14 cellular contexts compared by ENCODE assay signal in the genomic region with DNA sequence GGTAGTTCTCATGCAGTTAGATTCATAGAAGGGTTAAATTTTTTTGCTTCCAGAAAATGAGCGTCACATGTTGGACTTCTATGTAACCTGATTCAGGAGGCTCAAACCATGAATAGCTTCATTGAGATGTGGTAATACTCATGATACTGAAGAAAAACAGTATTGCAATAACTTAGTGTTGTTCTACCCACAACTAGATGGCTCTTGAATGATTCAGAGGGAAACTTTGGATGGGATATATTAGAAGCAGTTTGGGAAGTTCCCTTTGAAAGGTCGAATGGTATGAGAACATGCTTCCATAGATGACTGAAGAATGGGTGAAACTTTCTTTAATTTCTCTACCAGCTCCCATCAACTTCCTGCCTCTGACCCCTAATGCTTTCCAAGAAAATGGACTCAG.
DNase-seq lines count a peak whose midpoint lies in the region; ATAC-seq and TF ChIP-seq lines count a peak whose summit lies in the region.
"Had no signal": no experiment of that assay in that cellular context is flagged by ENCODE, and none has a peak within 500 bp of the region (broad histone marks: within the 10 kb centered on the region; RNA-seq: fewer than 3 reads in every experiment).

No MANE protein-coding gene starts in this region.

- no TSS peak for BruUV-seq in PC-3 (replicated peaks; lab: Mats Ljungman, UMichigan)

- H2AFZ ChIP-seq in PC-3 (ENCODE audit: low read length) (no peak overlapping the region), osteoblast (ENCODE audit: low read length) (no peak overlapping the region)

- H3K4me3 ChIP-seq in PC-3 (ENCODE audit: low read length), result no peak overlapping the region
- no peak overlapping the region for H3K4me3 ChIP-seq in osteoblast (ENCODE audit: insufficient read depth, low read length)

- H3K27ac ChIP-seq in PC-3 (ENCODE audit: low read length) (peak overlapping the region; percentile 48), osteoblast (ENCODE audit: low read depth, low read length) (peak overlapping the region; percentile 72)

- H3K79me2 ChIP-seq in PC-3 (ENCODE audit: low read length) (no peaks in the 10 kb centered on the region), osteoblast (ENCODE audit: insufficient read depth, low read length) (no peaks in the 10 kb centered on the region)

- H3F3A ChIP-seq in PC-3 (ENCODE audit: low read length, unreplicated experiment), result no peaks in the 10 kb centered on the region

- H3K27me3 ChIP-seq in PC-3 (ENCODE audit: low read length) (no peaks in the 10 kb centered on the region), osteoblast (ENCODE audit: insufficient read depth, low read length) (no peaks in the 10 kb centered on the region)

- no peaks in the 10 kb centered on the region for H4K20me1 ChIP-seq in PC-3 (ENCODE audit: low read length)
- no peaks in the 10 kb centered on the region for H4K20me1 ChIP-seq in osteoblast (ENCODE audit: insufficient read depth, low read length)

- TF ChIP-seq CTCF in PC-3 (conservative IDR thresholded peaks at IDR 0.05; ENCODE audit: low read depth, low read length), result no peak
- no peak for TF ChIP-seq CTCF in osteoblast (IDR thresholded peaks at IDR 0.05; ENCODE audit: extremely low read depth, low read depth, low read length)
- TF ChIP-seq CTCF in GM13976 (IDR thresholded peaks at IDR 0.05; ENCODE audit: borderline replicate concordance, control extremely low read depth, extremely low read depth, insufficient read depth, missing control alignments), result no peak

- POLR2A ChIA-PET in PC-3 (lab: Charles Lee; ENCODE audit: unreplicated experiment), result no interaction called here

- H3K9ac ChIP-seq in PC-3 (ENCODE audit: low read length), result no peak overlapping the region

- intact Hi-C loops in PC-3 (cut with micrococcal nuclease), result no loop called here

- H3K9me2 ChIP-seq in PC-3 (replicated peaks; ENCODE audit: low read length), result 0 out of 2 replicates have a peak, but pooled peaks cover 4% of the 10 kb centered on the region

- CTCF ChIA-PET in PC-3 (lab: Charles Lee), result no interaction called here

- H3K36me3 ChIP-seq in PC-3 (ENCODE audit: low read depth, low read length) (no peaks in the 10 kb centered on the region), osteoblast (ENCODE audit: insufficient read depth, low read length) (no peaks in the 10 kb centered on the region)

- in situ Hi-C loops in GM13976 (cut with MboI; ENCODE audit: low sequenced_read_pairs, unreplicated experiment), result no loop called here

- no peak overlapping the region for H3K4me2 ChIP-seq in PC-3 (ENCODE audit: low read length)
- peak overlapping the region; percentile 19 for H3K4me2 ChIP-seq in osteoblast (ENCODE audit: insufficient read depth, low read length)

- ATAC-seq in PC-3, result no peak
- no peak for ATAC-seq in GM19452 (IDR thresholded peaks at IDR 0.05; ENCODE audit: unreplicated experiment)

- peak; percentile 96 for DNase-seq in EH (ENCODE audit: low read depth)
- DNase-seq in PC-3, result peak; percentile 49
- DNase-seq in fibroblast of gingiva (ENCODE audit: low read depth), result peak; percentile 98
- peak; percentile 81 for DNase-seq in osteoblast (ENCODE audit: insufficient read length, low spot score, missing footprints)
- DNase-seq in GM13976 (ENCODE audit: low spot score), result no peak
- no peak for DNase-seq in islet precursor cell
- DNase-seq in DMS79 (lab: John Stamatoyannopoulos, UW), result no peak
- DNase-seq: activated CD4-positive, alpha-beta T cell treated with anti-CD3 and anti-CD28 coated beads, Interleukin-2, amount 10 ng/mL, durations not matched to agents 7 days and 5 days; activated effector memory CD4-positive, alpha-beta T cell treated with Interleukin-2 at 50 U/mL for 16 hours; cerebellar nuclear complex; naive B cell; NCI-H2171 treated with DMSO at 0.1 percent for 48 hours; retina had no signal

- peaks cover 23% of the 10 kb centered on the region for H3K4me1 ChIP-seq in PC-3 (ENCODE audit: insufficient read depth, low read length)
- H3K4me1 ChIP-seq in osteoblast (ENCODE audit: insufficient read depth, low read length), result peaks cover 66% of the 10 kb centered on the region

- no peaks in the 10 kb centered on the region for H3K9me3 ChIP-seq in PC-3 (ENCODE audit: low read length)
- no peaks in the 10 kb centered on the region for H3K9me3 ChIP-seq in osteoblast (ENCODE audit: low read depth, low read length)

Comparison
In these comparisons a context has a peak if more than half of its experiments do, and no peak if none do; other contexts are left out.
1. DNase-seq: peak in EH (single experiment), PC-3 (single experiment), fibroblast of gingiva (single experiment) and osteoblast (single experiment); none in GM13976 (single experiment), islet precursor cell (single experiment) and DMS79 (single experiment).